In genomic region chr22:45863981-45864751, GRCh38 we compare ENCODE assay signal across 8 cellular contexts.
DNase-seq lines count a peak whose midpoint lies in the region; ATAC-seq, FAIRE-seq and TF ChIP-seq lines count a peak whose summit lies in the region.

No MANE protein-coding gene starts in this region.

- peaks cover 9% of the 10 kb centered on the region for H3K4me1 Mint-ChIP-seq in activated CD4-positive, alpha-beta T cell treated with anti-CD3 and anti-CD28 coated beads, Interleukin-2, amount 10 ng/mL, durations not matched to agents 24 days and 14 days
- H3K4me1 Mint-ChIP-seq in memory B cell: no peaks in the 10 kb centered on the region

- H3K4me3 Mint-ChIP-seq in activated CD4-positive, alpha-beta T cell treated with anti-CD3 and anti-CD28 coated beads, Interleukin-2, amount 10 ng/mL, durations not matched to agents 24 days and 14 days: no peak overlapping the region
- H3K4me3 Mint-ChIP-seq in memory B cell: no peak overlapping the region

- TF ChIP-seq CTCF in 22Rv1 (IDR thresholded peaks at IDR 0.05): peak; percentile 92

- no peak overlapping the region for H3K27ac ChIP-seq in 22Rv1

- peak; percentile 85 for FAIRE-seq in GM18507 (lab: Jason Lieb, UNC)

- no peaks in the 10 kb centered on the region for H3K9me3 Mint-ChIP-seq in activated CD4-positive, alpha-beta T cell treated with anti-CD3 and anti-CD28 coated beads, Interleukin-2, amount 10 ng/mL, durations not matched to agents 24 days and 14 days
- peaks cover 1% of the 10 kb centered on the region for H3K9me3 Mint-ChIP-seq in memory B cell

- peaks cover 2% of the 10 kb centered on the region for H3K36me3 Mint-ChIP-seq in activated CD4-positive, alpha-beta T cell treated with anti-CD3 and anti-CD28 coated beads, Interleukin-2, amount 10 ng/mL, durations not matched to agents 24 days and 14 days (ENCODE audit: low read depth)
- H3K36me3 Mint-ChIP-seq in memory B cell: peaks cover 10% of the 10 kb centered on the region

- intact Hi-C loops in activated CD4-positive, alpha-beta T cell treated with anti-CD3 and anti-CD28 coated beads, Interleukin-2, amount 10 ng/mL, durations not matched to agents 24 days and 14 days (cut with micrococcal nuclease): no loop called here

- ATAC-seq in memory B cell (ENCODE audit: low read depth) (peak; percentile 73), GM18498 (IDR thresholded peaks at IDR 0.05; ENCODE audit: unreplicated experiment) (no peak)

- H3K27ac Mint-ChIP-seq in activated CD4-positive, alpha-beta T cell treated with anti-CD3 and anti-CD28 coated beads, Interleukin-2, amount 10 ng/mL, durations not matched to agents 24 days and 14 days: no peak overlapping the region
- no peak overlapping the region for H3K27ac Mint-ChIP-seq in memory B cell

- peaks cover 44% of the 10 kb centered on the region for H3K27me3 Mint-ChIP-seq in activated CD4-positive, alpha-beta T cell treated with anti-CD3 and anti-CD28 coated beads, Interleukin-2, amount 10 ng/mL, durations not matched to agents 24 days and 14 days
- H3K27me3 Mint-ChIP-seq in memory B cell: peaks cover 19% of the 10 kb centered on the region

- peak; percentile 45 for DNase-seq in GM18507 (ENCODE audit: extremely low spot score, insufficient read length, low read depth)
- peak; percentile 41 for DNase-seq in NCI-H460 (ENCODE audit: extremely low read depth, low read depth)
- peak; percentile 92 for DNase-seq in activated CD4-positive, alpha-beta T cell treated with anti-CD3 and anti-CD28 coated beads, Interleukin-2, amount 10 ng/mL, durations not matched to agents 24 days and 14 days
- peak; percentile 21 to 58 for DNase-seq in dermis microvascular lymphatic vessel endothelial cell (ENCODE audit: low read depth in 2 of 2)
- peak; percentile 71 to 87 for DNase-seq in memory B cell (ENCODE audit: low spot score in 2 of 2)
- peak; percentile 31 to 53 for DNase-seq in stimulated activated CD8-positive, alpha-beta memory T cell treated with anti-CD3 and anti-CD28 coated beads, Interleukin-15, amount 100 ng/mL, for 4 hours (ENCODE audit: low read depth in 2 of 2)

Comparison
In these comparisons a context has a peak if more than half of its experiments do, and no peak if none do; other contexts are left out.
1. DNase-seq: peak in every context shown above with its lines; median percentile 92 in activated CD4-positive, alpha-beta T cell treated with anti-CD3 and anti-CD28 coated beads, Interleukin-2, amount 10 ng/mL, durations not matched to agents 24 days and 14 days; 79 in memory B cell; 45 in GM18507; 42 in stimulated activated CD8-positive, alpha-beta memory T cell treated with anti-CD3 and anti-CD28 coated beads, Interleukin-15, amount 100 ng/mL, for 4 hours; 41 in NCI-H460; 40 in dermis microvascular lymphatic vessel endothelial cell.